In the genomic region with DNA sequence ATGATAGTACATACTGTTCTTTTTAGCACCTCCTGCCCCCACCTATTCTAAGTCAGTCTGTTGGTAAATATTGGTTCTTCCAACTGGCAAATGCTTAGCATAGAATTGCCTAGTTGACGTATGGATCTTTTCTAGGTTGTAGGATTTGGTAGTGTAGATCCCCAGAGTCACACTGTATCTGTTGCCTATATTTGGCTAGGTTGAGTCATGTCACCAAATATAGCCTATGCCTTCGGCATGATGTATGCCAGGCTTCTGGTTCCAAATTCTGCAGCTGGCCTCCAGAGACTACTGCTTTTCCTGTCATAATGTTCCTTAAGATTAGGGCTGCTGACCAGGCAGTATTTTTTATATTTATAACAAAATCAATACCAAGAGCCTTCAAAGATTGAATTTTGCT, we compare ENCODE assay signal across 1 cellular context.
TF ChIP-seq lines count a peak whose summit lies in the region.

No MANE protein-coding gene starts in this region.

TF ChIP-seq in IMR-90, 13 proteins besides CTCF, POLR2A, EP300 and RAD21:
- TF ChIP-seq RCOR1 (IDR thresholded peaks at IDR 0.05; ENCODE audit: insufficient replicate concordance, low read length), result no peak
- TF ChIP-seq MAFK (IDR thresholded peaks at IDR 0.05; ENCODE audit: low read depth, low read length), result peak; percentile 63
TF ChIP-seq in IMR-90: peak in this region for 1.
